12 cellular contexts compared by ENCODE assay signal in the genomic region with DNA sequence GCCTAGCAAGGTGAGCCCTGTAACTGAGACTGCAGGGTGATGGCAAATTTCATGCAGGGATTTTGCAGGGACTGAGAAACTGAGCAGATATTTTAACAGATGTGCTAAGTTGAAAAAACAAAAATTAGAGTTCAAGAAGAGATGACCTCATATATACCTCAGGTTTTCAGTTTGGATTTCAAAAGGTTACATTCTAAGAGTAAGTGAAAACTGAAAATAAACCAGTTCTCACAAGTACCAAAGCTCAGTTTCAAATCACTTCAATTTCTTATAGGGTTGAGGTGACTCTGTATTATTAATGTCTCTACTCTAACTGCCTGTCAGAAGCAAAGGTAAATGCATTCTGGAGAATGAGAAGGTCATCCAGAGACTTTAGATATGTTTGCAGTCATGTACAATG.
DNase-seq lines count a peak whose midpoint lies in the region; ATAC-seq and TF ChIP-seq lines count a peak whose summit lies in the region.
"Had no signal": no experiment of that assay in that cellular context is flagged by ENCODE, and none has a peak within 500 bp of the region (broad histone marks: within the 10 kb centered on the region; RNA-seq: fewer than 3 reads in every experiment).

No MANE protein-coding gene starts in this region.

- DNase-seq in body of pancreas: no peak
- no peak for DNase-seq in NCI-H748 treated with DMSO at 0.1 percent for 48 hours (lab: John Stamatoyannopoulos, UW)
- DNase-seq in AG08396 (ENCODE audit: low spot score): no peak
- no peak for DNase-seq in inferior parietal cortex (ENCODE audit: extremely low spot score)
- DNase-seq: RPMI8226, substantia nigra had no signal

- H3K9me3 ChIP-seq in body of pancreas: no peaks in the 10 kb centered on the region
- H3K9me3 ChIP-seq: prostate gland had no signal

- H3K36me3 ChIP-seq in body of pancreas (replicated peaks in 1 of 2; ENCODE audit: insufficient read depth in 1 of 2, low read depth in 2 of 2): no peaks in the 10 kb centered on the region
- H3K36me3 ChIP-seq: cardiac muscle cell, prostate gland had no signal

- H3K4me1 ChIP-seq in body of pancreas: no peaks in the 10 kb centered on the region
- H3K4me1 ChIP-seq: prostate gland had no signal

- no peak overlapping the region for H3K27ac ChIP-seq in body of pancreas
- H3K27ac ChIP-seq: cardiac muscle cell, prostate gland had no signal

- ATAC-seq in GM18499 (IDR thresholded peaks at IDR 0.05; ENCODE audit: insufficient read depth, unreplicated experiment) (peak; percentile 95), GM19438 (IDR thresholded peaks at IDR 0.05; ENCODE audit: low read depth, unreplicated experiment) (peak; percentile 99), HG02763 (IDR thresholded peaks at IDR 0.05; ENCODE audit: unreplicated experiment) (peak; percentile 92), HG03432 (IDR thresholded peaks at IDR 0.05; ENCODE audit: unreplicated experiment) (peak; percentile 95), body of pancreas (no peak)

- intact Hi-C loops in body of pancreas (cut with DNase I): no loop called here

- no peaks in the 10 kb centered on the region for H3K27me3 ChIP-seq in body of pancreas
- H3K27me3 ChIP-seq: cardiac muscle cell had no signal

- TF ChIP-seq CTCF in body of pancreas (IDR thresholded peaks at IDR 0.05): no peak

- H3K4me3 ChIP-seq in body of pancreas: no peak overlapping the region
- H3K4me3 ChIP-seq: cardiac muscle cell, prostate gland had no signal

- no peak for TF ChIP-seq POLR2A in body of pancreas (IDR thresholded peaks at IDR 0.05)
